Comparison of ENCODE assay signal across 8 cellular contexts in genomic region chr5:17189381-17190036, GRCh38. TPM values are rescaled to one million over a fixed set of nuclear protein-coding genes. Genes with fewer than 3 reads are reported as not detected.
DNase-seq lines count a peak whose midpoint lies in the region; ATAC-seq, FAIRE-seq and TF ChIP-seq lines count a peak whose summit lies in the region.

No MANE protein-coding gene starts in this region.

- peak; percentile 24 for DNase-seq in D721Med (ENCODE audit: insufficient read length, low spot score)
- peak; percentile 70 for DNase-seq in RPMI7951 (ENCODE audit: low read depth)
- DNase-seq in glomerular endothelial cell (ENCODE audit: extremely low read depth, low read depth, low spot score), result peak; percentile 81
- DNase-seq in progenitor cell of endocrine pancreas (ENCODE audit: low spot score, unreplicated experiment), result peak; percentile 69

- no peak overlapping the region for H3K4me3 Mint-ChIP-seq in activated T-helper 17 cell treated with anti-CD3 and anti-CD28 coated beads, Interleukin-2, amount 50 U/mL, for 72 hours
- H3K4me3 Mint-ChIP-seq in progenitor cell of endocrine pancreas (ENCODE audit: low read depth), result no peak overlapping the region

- no peaks in the 10 kb centered on the region for H3K9me3 Mint-ChIP-seq in activated T-helper 17 cell treated with anti-CD3 and anti-CD28 coated beads, Interleukin-2, amount 50 U/mL, for 72 hours
- H3K9me3 Mint-ChIP-seq in progenitor cell of endocrine pancreas (ENCODE audit: low read depth), result no peaks in the 10 kb centered on the region

- peak; percentile 83 for TF ChIP-seq CTCF in D721Med (IDR thresholded peaks at IDR 0.05; ENCODE audit: insufficient read depth, missing control alignments)
- peak; percentile 95 for TF ChIP-seq CTCF in LNCAP (IDR thresholded peaks at IDR 0.05)
- peak; percentile 92 for TF ChIP-seq CTCF in progenitor cell of endocrine pancreas (IDR thresholded peaks at IDR 0.05; ENCODE audit: unreplicated experiment)

- no peaks in the 10 kb centered on the region for H3K4me1 Mint-ChIP-seq in activated T-helper 17 cell treated with anti-CD3 and anti-CD28 coated beads, Interleukin-2, amount 50 U/mL, for 72 hours
- H3K4me1 Mint-ChIP-seq in progenitor cell of endocrine pancreas (ENCODE audit: low read depth), result peaks cover 5% of the 10 kb centered on the region

- FAIRE-seq in D721Med (lab: Jason Lieb, UNC), result no peak

- H3K27me3 Mint-ChIP-seq in activated T-helper 17 cell treated with anti-CD3 and anti-CD28 coated beads, Interleukin-2, amount 50 U/mL, for 72 hours, result peaks cover 11% of the 10 kb centered on the region
- peaks cover 16% of the 10 kb centered on the region for H3K27me3 Mint-ChIP-seq in progenitor cell of endocrine pancreas

- H3K36me3 Mint-ChIP-seq in activated T-helper 17 cell treated with anti-CD3 and anti-CD28 coated beads, Interleukin-2, amount 50 U/mL, for 72 hours (ENCODE audit: low read depth), result no peaks in the 10 kb centered on the region
- H3K36me3 Mint-ChIP-seq in progenitor cell of endocrine pancreas (ENCODE audit: insufficient read depth), result no peaks in the 10 kb centered on the region

- no peak overlapping the region for H3K27ac Mint-ChIP-seq in activated T-helper 17 cell treated with anti-CD3 and anti-CD28 coated beads, Interleukin-2, amount 50 U/mL, for 72 hours
- no peak overlapping the region for H3K27ac Mint-ChIP-seq in progenitor cell of endocrine pancreas

- ATAC-seq in GM21447 (IDR thresholded peaks at IDR 0.05; ENCODE audit: unreplicated experiment) (peak; percentile 77), HG03045 (IDR thresholded peaks at IDR 0.05; ENCODE audit: unreplicated experiment) (no peak)
- peak; percentile 44 for ATAC-seq in activated T-helper 17 cell treated with anti-CD3 and anti-CD28 coated beads, Interleukin-2, amount 50 U/mL, for 72 hours (replicated peaks)

RNA-seq across cellular contexts. Expression of gene BASP1, which starts 27.9 kb away (rescaled TPM):
- 18.7 and 23.0 TPM in 2 replicates for total RNA-seq in RPMI7951 (2014; rRNA removed; shearing (Covaris generic))
- total RNA-seq in activated T-helper 17 cell treated with anti-CD3 and anti-CD28 coated beads, Interleukin-2, amount 50 U/mL, for 72 hours, result 1 to 10 TPM in 1 of 2 donors, under 1 TPM in 1; 0.48 to 1.3 TPM
- total RNA-seq in glomerular endothelial cell, result 57.8 and 85.2 TPM in 2 replicates
- total RNA-seq in progenitor cell of endocrine pancreas, result 84.1 and 86.3 TPM in 2 replicates

Comparison
In these comparisons a context has a peak if more than half of its experiments do, and no peak if none do; other contexts are left out.
1. DNase-seq: peak in every context shown above with its lines; median percentile 81 in glomerular endothelial cell; 70 in RPMI7951; 69 in progenitor cell of endocrine pancreas; 24 in D721Med.